23 cellular contexts compared by ENCODE assay signal in the genomic region with DNA sequence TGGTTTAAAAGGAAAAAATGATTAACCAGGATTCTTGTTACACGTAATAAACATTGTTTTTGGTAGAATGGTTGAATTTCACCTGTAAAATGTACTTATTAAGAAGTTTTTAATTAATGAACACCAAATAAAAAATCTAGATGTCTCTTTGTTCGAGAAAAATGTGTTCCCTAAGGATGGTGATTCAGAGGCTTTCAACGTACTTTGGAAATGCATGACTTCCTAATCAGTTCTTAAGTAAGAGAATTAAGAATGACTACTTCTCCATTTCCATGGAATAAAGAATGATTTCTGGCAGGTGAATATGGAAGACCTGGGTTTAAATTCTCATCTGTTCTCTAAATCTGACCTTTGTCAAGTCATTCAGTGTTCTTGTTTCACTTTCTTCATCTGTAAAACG.
"Had no signal": no experiment of that assay in that cellular context is flagged by ENCODE, and none has a peak within 500 bp of the region (broad histone marks: within the 10 kb centered on the region; RNA-seq: fewer than 3 reads in every experiment).

No MANE protein-coding gene starts in this region.

- H3K4me3 Mint-ChIP-seq: IgD-negative memory B cell had no signal

- ATAC-seq: K562, Panc1, Right ventricle myocardium inferior, SK-N-SH treated with all-trans-retinoic acid at 6 μM for 48 hours had no signal

- DNase-seq: Kasumi-1, NCI-H1092, NCI-H1105 treated with DMSO at 0.1 percent for 48 hours, NCI-H1417 treated with DMSO at 0.1 percent for 48 hours, NCI-H146, NCI-H1694 treated with DMSO at 0.1 percent for 48 hours, NCI-H1930, NCI-H2081, NCI-H2107, NCI-H2227 treated with DMSO at 0.1 percent for 48 hours, NCI-H524, NCI-H526 treated with DMSO at 0.1 percent for 48 hours, NCI-H748 treated with DMSO at 0.1 percent for 48 hours, SHP77 treated with DMSO at 0.1 percent for 48 hours, SJCRH30 had no signal

- H3K4me3 ChIP-seq: K562, SJCRH30 had no signal

- H3K27ac Mint-ChIP-seq: IgD-negative memory B cell had no signal

- H3K27me3 Mint-ChIP-seq: IgD-negative memory B cell had no signal

- H3K27me3 ChIP-seq: SJCRH30 had no signal

- H3K9ac ChIP-seq: KMS-11 had no signal

- H3K4me2 ChIP-seq: KMS-11 had no signal

- H3K36me3 Mint-ChIP-seq: IgD-negative memory B cell had no signal

- H3K9me3 ChIP-seq: SJCRH30 had no signal

- H3K4me1 Mint-ChIP-seq: IgD-negative memory B cell had no signal

- H3K27ac ChIP-seq: HL-60, KMS-11, RWPE1, SJCRH30 had no signal

- H3K4me1 ChIP-seq: SJCRH30 had no signal

- H3K36me3 ChIP-seq: SJCRH30 had no signal
